In genomic region chr19:42229263-42229854, GRCh38 we compare ENCODE assay signal across 17 cellular contexts. TPM values are rescaled to one million over a fixed set of nuclear protein-coding genes. Genes with fewer than 3 reads are reported as not detected.
DNase-seq lines count a peak whose midpoint lies in the region; TF ChIP-seq lines count a peak whose summit lies in the region.
"Had no signal": no experiment of that assay in that cellular context is flagged by ENCODE, and none has a peak within 500 bp of the region (broad histone marks: within the 10 kb centered on the region; RNA-seq: fewer than 3 reads in every experiment).

No MANE protein-coding gene starts in this region.

- H3K27me3 Mint-ChIP-seq in activated T-helper 1 cell treated with anti-CD3 and anti-CD28 coated beads, Interleukin-12 subunit alpha, Interleukin-12 subunit beta, Interleukin-2, Interleukin-4 antibody, amounts not matched to agents 30 ng/mL and 10 ng/mL and 1 ng/mL, durations not matched to agents 14 hours and 24 hours and 36 hours (ENCODE audit: insufficient read depth) = no peaks in the 10 kb centered on the region

- no peak for TF ChIP-seq EP300 in esophagus muscularis mucosa (IDR thresholded peaks at IDR 0.05)

- H3F3A ChIP-seq in DOHH2 (ENCODE audit: control insufficient read depth, insufficient read depth) = peaks cover 9% of the 10 kb centered on the region

- H3K4me3 ChIP-seq in DOHH2 (ENCODE audit: low read length) = no peak overlapping the region
- H3K4me3 ChIP-seq in WERI-Rb-1 (ENCODE audit: low read depth, low read length) = no peak overlapping the region
- no peak overlapping the region for H3K4me3 ChIP-seq in esophagus muscularis mucosa
- H3K4me3 ChIP-seq: breast epithelium, prostate gland had no signal

- no peak overlapping the region for H3K4me2 ChIP-seq in DOHH2 (ENCODE audit: low read length)

- no peak overlapping the region for H3K27ac Mint-ChIP-seq in activated T-helper 1 cell treated with anti-CD3 and anti-CD28 coated beads, Interleukin-12 subunit alpha, Interleukin-12 subunit beta, Interleukin-2, Interleukin-4 antibody, amounts not matched to agents 30 ng/mL and 10 ng/mL and 1 ng/mL, durations not matched to agents 14 hours and 24 hours and 36 hours

- intact Hi-C loops in esophagus muscularis mucosa (cut with DNase I) = no loop called here
- intact Hi-C loops in activated T-helper 1 cell treated with anti-CD3 and anti-CD28 coated beads, Interleukin-12 subunit alpha, Interleukin-12 subunit beta, Interleukin-2, Interleukin-4 antibody, amounts not matched to agents 30 ng/mL and 10 ng/mL and 1 ng/mL, durations not matched to agents 14 hours and 24 hours and 36 hours (cut with micrococcal nuclease) = no loop called here

- peaks cover 5% of the 10 kb centered on the region; the same call in 1 of the 2 replicates for H4K20me1 ChIP-seq in DOHH2 (ENCODE audit: control insufficient read depth, insufficient read depth, low read depth, low read length)

- H3K27ac ChIP-seq in 22Rv1 (peak overlapping the region; percentile 15; the same call in 1 of the 2 replicates), DOHH2 (ENCODE audit: low read depth, low read length) (no peak overlapping the region), WERI-Rb-1 (peak overlapping the region; percentile 84), esophagus muscularis mucosa (replicated peaks in 1 of 4) (peak overlapping the region in 3 of 4 donors; percentile 7 to 26 (median 24))
- H3K27ac ChIP-seq: HL-60, prostate gland had no signal

- H3K9me3 Mint-ChIP-seq in activated T-helper 1 cell treated with anti-CD3 and anti-CD28 coated beads, Interleukin-12 subunit alpha, Interleukin-12 subunit beta, Interleukin-2, Interleukin-4 antibody, amounts not matched to agents 30 ng/mL and 10 ng/mL and 1 ng/mL, durations not matched to agents 14 hours and 24 hours and 36 hours = no peaks in the 10 kb centered on the region

- 66% methylated on average over 4 of the region's 5 CpGs for WGBS in esophagus muscularis mucosa

- H3K27me3 ChIP-seq in DOHH2 (ENCODE audit: control insufficient read depth, low read length) (no peaks in the 10 kb centered on the region), WERI-Rb-1 (ENCODE audit: insufficient read depth, low read depth, severe bottlenecking) (no peaks in the 10 kb centered on the region), esophagus muscularis mucosa (no peaks in the 10 kb centered on the region)
- H3K27me3 ChIP-seq: breast epithelium had no signal

- H3K9me2 ChIP-seq in DOHH2 (replicated peaks; ENCODE audit: control insufficient read depth, low read length) = no peaks in the 10 kb centered on the region

- no peak for DNase-seq in WERI-Rb-1
- DNase-seq in esophagus muscularis mucosa (ENCODE audit: extremely low spot score) = no peak
- no peak for DNase-seq in NCI-H146 treated with DMSO at 0.1 percent for 48 hours (lab: John Stamatoyannopoulos, UW; ENCODE audit: unreplicated experiment)
- no peak for DNase-seq in SHP77 (lab: John Stamatoyannopoulos, UW)
- no peak for DNase-seq in activated T-helper 1 cell treated with anti-CD3 and anti-CD28 coated beads, Interleukin-12 subunit alpha, Interleukin-12 subunit beta, Interleukin-2, Interleukin-4 antibody, amounts not matched to agents 30 ng/mL and 10 ng/mL and 1 ng/mL, durations not matched to agents 14 hours and 24 hours and 36 hours (ENCODE audit: low spot score)
- DNase-seq in GM10266 (ENCODE audit: extremely low spot score) = no peak
- DNase-seq: activated T-cell treated with anti-CD3 and anti-CD28 coated beads for 4 hours; GDM1; mammary epithelial cell; NCI-H345; PC-3; stimulated activated naive CD4-positive, alpha-beta T cell treated with Interleukin-2 at 50 U/mL for 16 hours had no signal

- TF ChIP-seq CTCF in 22Rv1 (IDR thresholded peaks at IDR 0.05) (no peak), DOHH2 (IDR thresholded peaks at IDR 0.05; ENCODE audit: low read depth, low read length, poor library complexity, severe bottlenecking) (peak; percentile 39), WERI-Rb-1 (IDR thresholded peaks at IDR 0.05; ENCODE audit: low read depth, low read length) (no peak), esophagus muscularis mucosa (IDR thresholded peaks at IDR 0.05) (no peak), GM10266 (IDR thresholded peaks at IDR 0.05; ENCODE audit: control insufficient read depth, insufficient read depth, low read depth, missing control alignments) (no peak)

- TF ChIP-seq POLR2A in esophagus muscularis mucosa (IDR thresholded peaks at IDR 0.05; ENCODE audit: low read depth) = no peak

- H3K9me3 ChIP-seq in DOHH2 (ENCODE audit: control insufficient read depth, insufficient read depth, low read length) (no peaks in the 10 kb centered on the region), WERI-Rb-1 (ENCODE audit: severe bottlenecking) (no peaks in the 10 kb centered on the region), esophagus muscularis mucosa (no peaks in the 10 kb centered on the region)
- H3K9me3 ChIP-seq: breast epithelium, prostate gland had no signal

- peaks cover 15% of the 10 kb centered on the region for H3K4me1 Mint-ChIP-seq in activated T-helper 1 cell treated with anti-CD3 and anti-CD28 coated beads, Interleukin-12 subunit alpha, Interleukin-12 subunit beta, Interleukin-2, Interleukin-4 antibody, amounts not matched to agents 30 ng/mL and 10 ng/mL and 1 ng/mL, durations not matched to agents 14 hours and 24 hours and 36 hours (ENCODE audit: low read depth)

- no peaks in the 10 kb centered on the region for H3K4me1 ChIP-seq in DOHH2 (ENCODE audit: control insufficient read depth, low read length)
- peaks cover 3 to 17% (median 14%) of the 10 kb centered on the region in 4 donors for H3K4me1 ChIP-seq in esophagus muscularis mucosa
- H3K4me1 ChIP-seq: breast epithelium, prostate gland had no signal

- peaks cover 48% of the 10 kb centered on the region for H3K36me3 Mint-ChIP-seq in activated T-helper 1 cell treated with anti-CD3 and anti-CD28 coated beads, Interleukin-12 subunit alpha, Interleukin-12 subunit beta, Interleukin-2, Interleukin-4 antibody, amounts not matched to agents 30 ng/mL and 10 ng/mL and 1 ng/mL, durations not matched to agents 14 hours and 24 hours and 36 hours (ENCODE audit: low read depth)

- peaks cover 93% of the 10 kb centered on the region for H3K36me3 ChIP-seq in DOHH2 (ENCODE audit: control insufficient read depth, low read length)
- H3K36me3 ChIP-seq in WERI-Rb-1 = peaks cover 72% of the 10 kb centered on the region
- H3K36me3 ChIP-seq in esophagus muscularis mucosa = peaks cover 76 to 100% (median 100%) of the 10 kb centered on the region in 4 donors

- H3K4me3 Mint-ChIP-seq in activated T-helper 1 cell treated with anti-CD3 and anti-CD28 coated beads, Interleukin-12 subunit alpha, Interleukin-12 subunit beta, Interleukin-2, Interleukin-4 antibody, amounts not matched to agents 30 ng/mL and 10 ng/mL and 1 ng/mL, durations not matched to agents 14 hours and 24 hours and 36 hours = no peak overlapping the region

- H3K79me2 ChIP-seq in DOHH2 (ENCODE audit: control insufficient read depth, low read length) = peaks cover 45% of the 10 kb centered on the region

RNA-seq across cellular contexts. Expression of gene ZNF526, which starts 9.2 kb away (rescaled TPM):
- 1 to 10 TPM; 4.3 to 8.6 (median 7.1) TPM for total RNA-seq in esophagus muscularis mucosa
- 18.4 and 18.5 TPM in 2 replicates for total RNA-seq in activated T-helper 1 cell treated with anti-CD3 and anti-CD28 coated beads, Interleukin-12 subunit alpha, Interleukin-12 subunit beta, Interleukin-2, Interleukin-4 antibody, amounts not matched to agents 30 ng/mL and 10 ng/mL and 1 ng/mL, durations not matched to agents 14 hours and 24 hours and 36 hours

RNA-seq across cellular contexts. Expression of gene DEDD2, which starts 11.9 kb away (rescaled TPM):
- 10 to 100 TPM; 22.0 to 42.1 (median 31.2) TPM for total RNA-seq in esophagus muscularis mucosa
- total RNA-seq in activated T-helper 1 cell treated with anti-CD3 and anti-CD28 coated beads, Interleukin-12 subunit alpha, Interleukin-12 subunit beta, Interleukin-2, Interleukin-4 antibody, amounts not matched to agents 30 ng/mL and 10 ng/mL and 1 ng/mL, durations not matched to agents 14 hours and 24 hours and 36 hours = 36.9 and 37.9 TPM in 2 replicates

RNA-seq across cellular contexts. Expression of gene GSK3A, which starts 13.0 kb away (rescaled TPM):
- 10 to 100 TPM; 33.8 to 46.1 (median 41.8) TPM for total RNA-seq in esophagus muscularis mucosa
- total RNA-seq in activated T-helper 1 cell treated with anti-CD3 and anti-CD28 coated beads, Interleukin-12 subunit alpha, Interleukin-12 subunit beta, Interleukin-2, Interleukin-4 antibody, amounts not matched to agents 30 ng/mL and 10 ng/mL and 1 ng/mL, durations not matched to agents 14 hours and 24 hours and 36 hours = 56.6 and 57.2 TPM in 2 replicates

RNA-seq across cellular contexts. Expression of gene ERF, which starts 25.6 kb away (rescaled TPM):
- total RNA-seq in esophagus muscularis mucosa = 10 to 100 TPM; 16.6 to 38.8 (median 35.5) TPM
- total RNA-seq in activated T-helper 1 cell treated with anti-CD3 and anti-CD28 coated beads, Interleukin-12 subunit alpha, Interleukin-12 subunit beta, Interleukin-2, Interleukin-4 antibody, amounts not matched to agents 30 ng/mL and 10 ng/mL and 1 ng/mL, durations not matched to agents 14 hours and 24 hours and 36 hours = 71.9 and 78.4 TPM in 2 replicates

RNA-seq across cellular contexts. Expression of gene CIC, which starts 39.7 kb away (rescaled TPM):
- total RNA-seq in esophagus muscularis mucosa = 10 to 100 TPM; 37.8 to 74.2 (median 56.3) TPM
- total RNA-seq in activated T-helper 1 cell treated with anti-CD3 and anti-CD28 coated beads, Interleukin-12 subunit alpha, Interleukin-12 subunit beta, Interleukin-2, Interleukin-4 antibody, amounts not matched to agents 30 ng/mL and 10 ng/mL and 1 ng/mL, durations not matched to agents 14 hours and 24 hours and 36 hours = 66.9 and 68.0 TPM in 2 replicates
